Comparison of ENCODE assay signal across 17 cellular contexts in genomic region chr18:79583426-79583825, GRCh38.
"Had no signal": no experiment of that assay in that cellular context is flagged by ENCODE, and none has a peak within 500 bp of the region (broad histone marks: within the 10 kb centered on the region; RNA-seq: fewer than 3 reads in every experiment).

No MANE protein-coding gene starts in this region.

- H3K27me3 ChIP-seq: brain microvascular endothelial cell, sigmoid colon, upper lobe of left lung had no signal

- H3K4me3 ChIP-seq: sigmoid colon, upper lobe of left lung had no signal

- H3K36me3 ChIP-seq: brain microvascular endothelial cell, sigmoid colon, upper lobe of left lung had no signal

- DNase-seq: activated B cell treated with CpG ODN at 0.5 μM for 24 hours; activated CD4-positive, alpha-beta T cell treated with anti-CD3 and anti-CD28 coated beads, Interleukin-2, amount 50 U/mL, for 1 hour; amygdala; brain microvascular endothelial cell; cerebellar nuclear complex; hypothalamus; stimulated activated CD4-positive, alpha-beta T cell treated with anti-CD3 and anti-CD28 coated beads, Interleukin-12 subunit alpha, Interleukin-12 subunit beta, amount 100 ng/mL, for 4 hours; stimulated activated naive CD4-positive, alpha-beta T cell; substantia nigra; upper lobe of left lung had no signal

- ATAC-seq: SK-N-SH treated with all-trans-retinoic acid at 6 μM for 48 hours had no signal

- H3K36me3 Mint-ChIP-seq: activated naive CD4-positive, alpha-beta T cell treated with anti-CD3 and anti-CD28 coated beads, Interleukin-2, amount 50 U/mL, for 24 hours had no signal

- H3K27me3 Mint-ChIP-seq: activated naive CD4-positive, alpha-beta T cell treated with anti-CD3 and anti-CD28 coated beads, Interleukin-2, amount 50 U/mL, for 24 hours had no signal

- H3K9me3 ChIP-seq: sigmoid colon, upper lobe of left lung had no signal

- H3K4me1 Mint-ChIP-seq: activated naive CD4-positive, alpha-beta T cell treated with anti-CD3 and anti-CD28 coated beads, Interleukin-2, amount 50 U/mL, for 24 hours had no signal

- H3K27ac Mint-ChIP-seq: activated B cell treated with CpG ODN at 0.5 μM for 24 hours; activated naive CD4-positive, alpha-beta T cell treated with anti-CD3 and anti-CD28 coated beads, Interleukin-2, amount 50 U/mL, for 24 hours; activated T-helper 2 cell treated with anti-CD3 and anti-CD28 coated beads, Interferon-gamma antibody, Interleukin-2, Interleukin-4, amounts not matched to agents 10 μg/mL and 5 μg/mL and 100 μg/mL, durations not matched to agents 14 hours and 24 hours and 36 hours; progenitor cell of endocrine pancreas; T-helper 1 cell treated with Interleukin-12 subunit alpha and Interleukin-12 subunit beta and Interleukin-4 antibody, amounts not matched to agents 30 μg/mL and 1 μg/mL, for 36 hours had no signal

- H3K4me3 Mint-ChIP-seq: activated B cell treated with CpG ODN at 0.5 μM for 24 hours; activated naive CD4-positive, alpha-beta T cell treated with anti-CD3 and anti-CD28 coated beads, Interleukin-2, amount 50 U/mL, for 24 hours; neural crest cell; T-helper 1 cell treated with Interleukin-12 subunit alpha and Interleukin-12 subunit beta and Interleukin-4 antibody, amounts not matched to agents 30 μg/mL and 1 μg/mL, for 36 hours had no signal

- H3K9me3 Mint-ChIP-seq: activated B cell treated with CpG ODN at 0.5 μM for 24 hours; activated naive CD4-positive, alpha-beta T cell treated with anti-CD3 and anti-CD28 coated beads, Interleukin-2, amount 50 U/mL, for 24 hours; activated T-helper 2 cell treated with anti-CD3 and anti-CD28 coated beads, Interferon-gamma antibody, Interleukin-2, Interleukin-4, amounts not matched to agents 10 μg/mL and 5 μg/mL and 100 μg/mL, durations not matched to agents 14 hours and 24 hours and 36 hours; neural crest cell; T-helper 1 cell treated with Interleukin-12 subunit alpha and Interleukin-12 subunit beta and Interleukin-4 antibody, amounts not matched to agents 30 μg/mL and 1 μg/mL, for 36 hours had no signal

- H3K27ac ChIP-seq: brain microvascular endothelial cell, sigmoid colon, upper lobe of left lung had no signal
